ENCODE assay signal across 16 cellular contexts in the genomic region with DNA sequence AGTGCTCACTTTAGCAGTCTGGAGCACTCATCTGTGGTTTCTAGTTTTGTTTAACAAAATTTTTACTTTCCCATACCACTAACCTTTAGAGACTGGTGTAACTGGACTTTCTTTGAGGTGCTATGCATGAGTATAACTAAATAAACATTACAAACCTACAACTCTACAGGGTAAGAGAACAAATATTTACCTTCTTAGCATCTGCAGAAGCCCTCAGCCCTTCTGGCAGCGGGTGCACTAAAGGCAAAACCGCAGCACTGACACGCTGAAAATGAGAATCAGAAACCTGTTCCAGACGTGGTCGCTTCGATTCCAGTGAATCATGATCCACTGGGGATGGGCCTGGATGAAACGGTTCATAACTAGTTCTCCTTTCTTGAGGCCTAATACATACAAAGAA. TPM values are rescaled to one million over a fixed set of nuclear protein-coding genes. Genes with fewer than 3 reads are reported as not detected.
A peak's percentile ranks its signal among the peaks of the same experiment; 100 is the strongest.
DNase-seq lines count a peak whose midpoint lies in the region; ATAC-seq and TF ChIP-seq lines count a peak whose summit lies in the region.
"Had no signal": no experiment of that assay in that cellular context is flagged by ENCODE, and none has a peak within 500 bp of the region (broad histone marks: within the 10 kb centered on the region; RNA-seq: fewer than 3 reads in every experiment).

No MANE protein-coding gene starts in this region.

- DNase-seq in BJ (ENCODE audit: low read depth) (peak; percentile 3), HuH-7.5 (ENCODE audit: low spot score) (peak; percentile 11), SHP77 treated with DMSO at 0.1 percent for 48 hours (lab: John Stamatoyannopoulos, UW) (peak; percentile 89), left colon (no peak), NCI-H226 (no peak), dermis blood vessel endothelial cell (no peak)
- DNase-seq in activated CD4-positive, alpha-beta T cell treated with anti-CD3 and anti-CD28 coated beads for 4 hours, result no peak
- DNase-seq: activated naive CD8-positive, alpha-beta T cell treated with anti-CD3 and anti-CD28 coated beads, Interleukin-2, amount 50 U/mL, for 24 hours; BE2C; foreskin melanocyte; NCI-H524 treated with DMSO at 0.1 percent for 48 hours; SK-N-SH; uterus had no signal

- POLR2A ChIA-PET in BJ (lab: Charles Lee), result no interaction called here

- TF ChIP-seq CTCF in BJ (IDR thresholded peaks at IDR 0.05; ENCODE audit: insufficient read depth, low read depth, low read length), result no peak

- CTCF ChIA-PET in BJ (lab: Yijun Ruan, JAX), result no interaction called here

- no peaks in the 10 kb centered on the region for H3K27me3 ChIP-seq in BJ (ENCODE audit: control insufficient read depth, insufficient read depth, low read length)
- H3K27me3 ChIP-seq: BE2C, uterus had no signal

- ATAC-seq in left colon (peak; percentile 74), HG02798 (IDR thresholded peaks at IDR 0.05; ENCODE audit: poor library complexity, unreplicated experiment) (no peak)
- ATAC-seq: activated naive CD8-positive, alpha-beta T cell treated with anti-CD3 and anti-CD28 coated beads, Interleukin-2, amount 50 U/mL, for 24 hours; stimulated activated effector memory CD8-positive, alpha-beta T cell treated with anti-CD3 and anti-CD28 coated beads, Interleukin-12 subunit alpha, Interleukin-12 subunit beta, amount 100 ng/mL, for 72 hours; WTC11 had no signal

- H3K36me3 ChIP-seq in BJ (ENCODE audit: control insufficient read depth, insufficient read depth, low read length), result no peaks in the 10 kb centered on the region
- H3K36me3 ChIP-seq: BE2C had no signal

- intact Hi-C loops in left colon (cut with DNase I, micrococcal nuclease), result no loop called here

- H3K4me3 ChIP-seq in BJ (ENCODE audit: low read depth, low read length), result no peak overlapping the region
- H3K4me3 ChIP-seq: uterus had no signal

RNA-seq across cellular contexts. Expression of gene NCOR1, which starts 43.7 kb away (rescaled TPM):
- 102 and 109 TPM in 2 replicates for polyA plus RNA-seq in BJ (2011; rRNA removed)
- 212 and 230 TPM in 2 replicates for polyA minus RNA-seq in BJ (2011; rRNA and poly(A)+ RNA removed)
- total RNA-seq in left colon (100 to 1,000 TPM; 181 to 257 TPM), dermis blood vessel endothelial cell (114 and 140 TPM in 2 replicates)

RNA-seq across cellular contexts. Expression of gene PIGL, which starts 45.4 kb away (rescaled TPM):
- 15.7 and 23.1 TPM in 2 replicates for polyA plus RNA-seq in BJ (2011; rRNA removed)
- 14.0 and 15.7 TPM in 2 replicates for polyA minus RNA-seq in BJ (2011; rRNA and poly(A)+ RNA removed)
- total RNA-seq in left colon (10 to 100 TPM; 38.4 to 53.4 TPM), dermis blood vessel endothelial cell (9.2 and 10.1 TPM in 2 replicates)

Comparison
In these comparisons a context has a peak if more than half of its experiments do, and no peak if none do; other contexts are left out.
1. DNase-seq: peak in BJ (single experiment), HuH-7.5 (single experiment) and SHP77 treated with DMSO at 0.1 percent for 48 hours (single experiment); none in left colon (0 of 2), activated CD4-positive, alpha-beta T cell treated with anti-CD3 and anti-CD28 coated beads for 4 hours (0 of 2), NCI-H226 (single experiment) and dermis blood vessel endothelial cell (single experiment).